8 cellular contexts compared by ENCODE assay signal in genomic region chr15:82951472-82952155, GRCh38. TPM values are rescaled to one million over a fixed set of nuclear protein-coding genes. Genes with fewer than 3 reads are reported as not detected.
DNase-seq lines count a peak whose midpoint lies in the region; ATAC-seq, FAIRE-seq and TF ChIP-seq lines count a peak whose summit lies in the region.

No MANE protein-coding gene starts in this region.

- H3K27ac ChIP-seq in GM12878 (ENCODE audit: control insufficient read depth, insufficient read depth) (no peak overlapping the region), mesenchymal stem cell (ENCODE audit: low read length, poor library complexity, severe bottlenecking) (no peak overlapping the region)

- TF ChIP-seq RAD21 in GM12878 (IDR thresholded peaks at IDR 0.05; ENCODE audit: insufficient read depth, low read depth, low read length), result no peak

- POLR2A ChIA-PET in GM12878 (lab: Charles Lee), result no interaction called here

- no peak overlapping the region for H4K91ac ChIP-seq in mesenchymal stem cell (ENCODE audit: low read length)

- no peak overlapping the region for H2AK5ac ChIP-seq in mesenchymal stem cell (ENCODE audit: low read length, severe bottlenecking)

- no peak overlapping the region for H2BK12ac ChIP-seq in mesenchymal stem cell (ENCODE audit: low read length in 2 of 2)

- DNase-seq in AG08395 (ENCODE audit: low spot score), result peak; percentile 57
- no peak for DNase-seq in HFFc6
- DNase-seq in GM12878 (ENCODE audit: low read depth, low spot score), result no peak
- DNase-seq in mesenchymal stem cell, result no peak
- DNase-seq in foreskin melanocyte, result no peak
- no peak for DNase-seq in central memory CD4-positive, alpha-beta T cell

- RAD21 ChIA-PET in GM12878 (lab: Charles Lee; ENCODE audit: unreplicated experiment), result no interaction called here

- H3K18ac ChIP-seq in mesenchymal stem cell (ENCODE audit: low read depth in 1 of 2, low read length in 2 of 2), result no peak overlapping the region

- no peak overlapping the region for H3K4ac ChIP-seq in mesenchymal stem cell (ENCODE audit: low read depth in 1 of 2, low read length in 2 of 2)

- no peak overlapping the region for H2BK15ac ChIP-seq in mesenchymal stem cell (ENCODE audit: low read depth, poor library complexity, severe bottlenecking)

- H3K9ac ChIP-seq in GM12878 (ENCODE audit: control insufficient read depth, insufficient read depth, low read length) (no peak overlapping the region), mesenchymal stem cell (ENCODE audit: low read length) (peak overlapping the region; percentile 46)

- no peak overlapping the region for H3K23ac ChIP-seq in mesenchymal stem cell (ENCODE audit: low read length in 2 of 2)

- in situ Hi-C loops in GM12878 (cut with MboI), result no loop called here

- TF ChIP-seq CTCF in HFFc6 (IDR thresholded peaks at IDR 0.05), result no peak
- TF ChIP-seq CTCF in GM12878 (IDR thresholded peaks at IDR 0.05 in 2 of 3, conservative IDR thresholded peaks at IDR 0.05 in 1 of 3; ENCODE audit: control insufficient read depth in 2 of 3, extremely low read depth in 1 of 3, insufficient read depth in 1 of 3, low read depth in 3 of 3, low read length in 3 of 3), result no peak

- WGBS in GM12878 (ENCODE audit: insufficient coverage, insufficient replicate concordance, low lambda C conversion rate, missing lambda C conversion rate), result 61% methylated on average over 13 of the region's 13 CpGs
- WGBS in mesenchymal stem cell, result 50% methylated on average over 8 of the region's 13 CpGs

- TF ChIP-seq POLR2A in GM12878 (IDR thresholded peaks at IDR 0.05; ENCODE audit: low read depth, low read length), result no peak

- H2BK120ac ChIP-seq in mesenchymal stem cell (ENCODE audit: low read depth, low read length), result no peak overlapping the region

- no peaks in the 10 kb centered on the region for H3K4me1 Mint-ChIP-seq in HFFc6 (ENCODE audit: low read depth)

- no peaks in the 10 kb centered on the region for H3K79me1 ChIP-seq in mesenchymal stem cell (replicated peaks; ENCODE audit: low read length, poor library complexity, severe bottlenecking)

- no peak overlapping the region for H3K14ac ChIP-seq in mesenchymal stem cell (ENCODE audit: low read length in 2 of 2)

- H4K20me1 ChIP-seq in GM12878 (ENCODE audit: control insufficient read depth, insufficient read depth), result peaks cover 6% of the 10 kb centered on the region; the same call in 1 of the 2 replicates

- SMC1A ChIA-PET in GM12878 (lab: Charles Lee; ENCODE audit: uncharacterized antibody, unreplicated experiment), result no interaction called here

- CTCF ChIA-PET in GM12878 (lab: Yijun Ruan, JAX), result no interaction called here

- BruUV-seq in GM12878 (replicated peaks; lab: Mats Ljungman, UMichigan), result no TSS peak

- H3K79me2 ChIP-seq in GM12878 (ENCODE audit: control insufficient read depth, insufficient read depth, low read length), result no peaks in the 10 kb centered on the region

- no peak for ATAC-seq in GM12878
- ATAC-seq in GM21528 (IDR thresholded peaks at IDR 0.05; ENCODE audit: low FRiP score, unreplicated experiment), result no peak
- ATAC-seq in HG03135 (IDR thresholded peaks at IDR 0.05; ENCODE audit: unreplicated experiment), result no peak

- H2BK5ac ChIP-seq in mesenchymal stem cell (ENCODE audit: low read depth, low read length, poor library complexity, severe bottlenecking), result no peak overlapping the region

- H3K4me2 ChIP-seq in GM12878 (ENCODE audit: control insufficient read depth, insufficient read depth), result peak overlapping the region; percentile 62; the same call in 1 of the 2 replicates
- peak overlapping the region; percentile 92 for H3K4me2 ChIP-seq in mesenchymal stem cell (ENCODE audit: low read length, poor library complexity, severe bottlenecking)

- TF ChIP-seq EP300 in GM12878 (IDR thresholded peaks at IDR 0.05; ENCODE audit: borderline replicate concordance in 1 of 2, control insufficient read depth in 1 of 2, low read depth in 2 of 2, low read length in 2 of 2), result no peak

- no peak overlapping the region for H3K27ac Mint-ChIP-seq in HFFc6

- H3K27me3 Mint-ChIP-seq in HFFc6 (ENCODE audit: insufficient read depth), result peaks cover 15% of the 10 kb centered on the region; the same call in 1 of the 2 replicates

- no peak overlapping the region for H2AFZ ChIP-seq in GM12878 (ENCODE audit: control insufficient read depth, low read depth, low read length)
- no peak overlapping the region for H2AFZ ChIP-seq in mesenchymal stem cell (ENCODE audit: low read depth, low read length)

- H3K4me3 ChIP-seq in GM12878 (0 out of 2 replicates have a peak overlapping the region, but pooled peaks have one; percentile 4), mesenchymal stem cell (ENCODE audit: insufficient read depth in 1 of 2, low read depth in 1 of 2, low read length in 2 of 2) (peak overlapping the region in 1 of 2 experiments; percentile 72)

- H3K4me3 Mint-ChIP-seq in HFFc6, result peak overlapping the region; percentile 47; the same call in 1 of the 2 replicates

- peaks cover 17% of the 10 kb centered on the region for H3K4me1 ChIP-seq in GM12878 (ENCODE audit: control insufficient read depth, insufficient read depth, low read length)
- peaks cover 10% of the 10 kb centered on the region for H3K4me1 ChIP-seq in mesenchymal stem cell (ENCODE audit: control insufficient read depth, insufficient read depth, low read depth, low read length)

- H3K36me3 ChIP-seq in GM12878 (ENCODE audit: control insufficient read depth in 2 of 2, insufficient read depth in 2 of 2, low read length in 1 of 2) (no peaks in the 10 kb centered on the region), mesenchymal stem cell (ENCODE audit: control insufficient read depth in 1 of 2, insufficient read depth in 2 of 2, low read depth in 1 of 2, low read length in 2 of 2) (no peaks in the 10 kb centered on the region)

- H3K9me3 ChIP-seq in GM12878 (replicated peaks; ENCODE audit: control insufficient read depth, insufficient read depth, low read length), result no peaks in the 10 kb centered on the region
- H3K9me3 ChIP-seq in mesenchymal stem cell (ENCODE audit: control insufficient read depth, low read length), result no peaks in the 10 kb centered on the region

- no peaks in the 10 kb centered on the region for H3K9me3 Mint-ChIP-seq in HFFc6

- no peaks in the 10 kb centered on the region for H3K36me3 Mint-ChIP-seq in HFFc6 (ENCODE audit: low read depth)

- H3K27me3 ChIP-seq in GM12878 (replicated peaks in 1 of 2; ENCODE audit: control insufficient read depth in 2 of 2, insufficient read depth in 2 of 2, low read length in 1 of 2) (peaks cover 4 to 28% of the 10 kb centered on the region in 2 experiments), mesenchymal stem cell (ENCODE audit: control insufficient read depth in 1 of 2, insufficient read depth in 1 of 2, low read length in 2 of 2) (peaks cover 33 to 39% of the 10 kb centered on the region in 2 experiments)

- intact Hi-C loops in GM12878 (cut with micrococcal nuclease; ENCODE audit: unreplicated experiment), result no loop called here

- no peak for FAIRE-seq in GM12878 (lab: Jason Lieb, UNC)

- H4K8ac ChIP-seq in mesenchymal stem cell (ENCODE audit: low read length), result no peak overlapping the region

RNA-seq across cellular contexts. Expression of gene HOMER2, which starts 0.9 kb away (rescaled TPM):
- total RNA-seq in HFFc6 (2021; fragmentation: NEBNext Ultra II Directional; extraction: Animal tissue kit (Norgen Biotek cat#: 25700)), result 1 to 10 TPM in 2 of 6 experiments, under 1 TPM in 4; 0.19 to 1.4 (median 0.86) TPM
- total RNA-seq in GM12878 (2013; cell fraction: nucleolus; rRNA removed), result 17.9 and 19.2 TPM in 2 replicates
- total RNA-seq in GM12878 (2014; rRNA removed), result 0.65 and 5.0 TPM in 2 replicates
- total RNA-seq in GM12878 (2014; rRNA removed; fragmentation: Illumina TruSeq; extraction: Trizol), result 1.2 and 1.9 TPM in 2 replicates
- 1.7 and 2.3 TPM in 2 replicates for total RNA-seq in GM12878 (2021)
- polyA plus RNA-seq in GM12878 (2011; ENCODE audit: low read depth), result 0.43 TPM
- 3.2 and 3.7 TPM in 2 replicates for polyA plus RNA-seq in GM12878 (2011; rRNA removed)
- polyA plus RNA-seq in GM12878 (2011; cell fraction: cytosol; rRNA removed), result 3.9 and 5.9 TPM in 2 replicates
- polyA plus RNA-seq in GM12878 (2011; cell fraction: nucleus; rRNA removed), result 6.4 and 7.2 TPM in 2 replicates
- polyA plus RNA-seq in GM12878 (2012), result 2.0 and 2.1 TPM in 2 replicates
- polyA plus RNA-seq in GM12878 (2014; fragmentation: Illumina TruSeq; extraction: Trizol), result 1.1 and 1.3 TPM in 2 replicates
- 1 to 10 TPM; 1.0 to 1.4 TPM for polyA plus RNA-seq in GM12878 (2014; fragmentation: Nextera tagmentation; extraction: Ambion mirVana)
- polyA plus RNA-seq in GM12878 (2014; rRNA removed), result 0.60 and 0.93 TPM in 2 replicates
- 1 to 10 TPM; 2.5 to 2.6 TPM for polyA plus RNA-seq in GM12878 (2016; fragmentation: Nextera tagmentation; extraction: Ambion mirVana)
- 17.3 and 19.6 TPM in 2 replicates for polyA minus RNA-seq in GM12878 (2011; rRNA and poly(A)+ RNA removed)
- 2.2 and 2.7 TPM in 2 replicates for polyA minus RNA-seq in GM12878 (2011; cell fraction: cytosol; rRNA and poly(A)+ RNA removed)
- 16.6 and 22.0 TPM in 2 replicates for polyA minus RNA-seq in GM12878 (2011; cell fraction: nucleus; rRNA and poly(A)+ RNA removed)
- 1.1 TPM for polyA plus RNA-seq in mesenchymal stem cell (2013, experiment 1 of 2)
- polyA plus RNA-seq in mesenchymal stem cell (2013, experiment 2 of 2), result 1.3 TPM

RNA-seq across cellular contexts. Expression of gene RAMAC, which starts 34.4 kb away (rescaled TPM):
- 10 to 100 TPM; 18.6 to 22.0 (median 20.3) TPM for total RNA-seq in HFFc6 (2021; fragmentation: NEBNext Ultra II Directional; extraction: Animal tissue kit (Norgen Biotek cat#: 25700))
- 6.5 and 7.2 TPM in 2 replicates for total RNA-seq in GM12878 (2013; cell fraction: nucleolus; rRNA removed)
- total RNA-seq in GM12878 (2014; rRNA removed) (32.3 and 34.9 TPM in 2 replicates), GM12878 (2014; rRNA removed; fragmentation: Illumina TruSeq; extraction: Trizol) (34.7 and 35.3 TPM in 2 replicates), GM12878 (2021) (22.4 and 22.9 TPM in 2 replicates)
- polyA plus RNA-seq in GM12878 (2011; ENCODE audit: low read depth), result 19.3 TPM
- polyA plus RNA-seq in GM12878 (2011; rRNA removed) (48.1 and 65.9 TPM in 2 replicates), GM12878 (2014; fragmentation: Illumina TruSeq; extraction: Trizol) (33.6 and 41.4 TPM in 2 replicates), GM12878 (2014; fragmentation: Nextera tagmentation; extraction: Ambion mirVana) (100 to 1,000 TPM in 1 of 2 experiments, 10 to 100 TPM in 1; 79.3 to 109 TPM), GM12878 (2014; rRNA removed) (32.0 and 34.4 TPM in 2 replicates), GM12878 (2016; fragmentation: Nextera tagmentation; extraction: Ambion mirVana) (10 to 100 TPM; 49.9 to 50.0 TPM)
- polyA plus RNA-seq in GM12878 (2011; cell fraction: cytosol; rRNA removed), result 21.5 and 28.3 TPM in 2 replicates
- 14.2 and 17.0 TPM in 2 replicates for polyA plus RNA-seq in GM12878 (2011; cell fraction: nucleus; rRNA removed)
- 24.4 and 25.5 TPM in 2 replicates for polyA plus RNA-seq in GM12878 (2012)
- 15.1 and 19.0 TPM in 2 replicates for polyA minus RNA-seq in GM12878 (2011; rRNA and poly(A)+ RNA removed)
- 5.7 and 8.8 TPM in 2 replicates for polyA minus RNA-seq in GM12878 (2011; cell fraction: cytosol; rRNA and poly(A)+ RNA removed)
- polyA minus RNA-seq in GM12878 (2011; cell fraction: nucleus; rRNA and poly(A)+ RNA removed), result 3.8 and 4.5 TPM in 2 replicates
- polyA plus RNA-seq in mesenchymal stem cell (2013, experiment 1 of 2), result 39.8 TPM
- polyA plus RNA-seq in mesenchymal stem cell (2013, experiment 2 of 2), result 41.2 TPM

RNA-seq across cellular contexts. Expression of gene C15orf40, which starts 59.8 kb away (rescaled TPM):
- total RNA-seq in HFFc6 (2021; fragmentation: NEBNext Ultra II Directional; extraction: Animal tissue kit (Norgen Biotek cat#: 25700)), result 10 to 100 TPM; 21.1 to 31.5 (median 26.3) TPM
- total RNA-seq in GM12878 (2013; cell fraction: nucleolus; rRNA removed), result 46.8 and 50.1 TPM in 2 replicates
- total RNA-seq in GM12878 (2014; rRNA removed), result 20.7 and 26.5 TPM in 2 replicates
- 23.4 and 26.3 TPM in 2 replicates for total RNA-seq in GM12878 (2014; rRNA removed; fragmentation: Illumina TruSeq; extraction: Trizol)
- total RNA-seq in GM12878 (2021), result 20.7 and 21.3 TPM in 2 replicates
- polyA plus RNA-seq in GM12878 (2011; ENCODE audit: low read depth), result 5.1 TPM
- polyA plus RNA-seq in GM12878 (2011; rRNA removed), result 24.1 and 32.5 TPM in 2 replicates
- 26.8 and 30.7 TPM in 2 replicates for polyA plus RNA-seq in GM12878 (2011; cell fraction: cytosol; rRNA removed)
- 13.0 and 14.0 TPM in 2 replicates for polyA plus RNA-seq in GM12878 (2011; cell fraction: nucleus; rRNA removed)
- 17.8 and 33.7 TPM in 2 replicates for polyA plus RNA-seq in GM12878 (2012)
- 9.8 and 25.8 TPM in 2 replicates for polyA plus RNA-seq in GM12878 (2014; fragmentation: Illumina TruSeq; extraction: Trizol)
- polyA plus RNA-seq in GM12878 (2014; fragmentation: Nextera tagmentation; extraction: Ambion mirVana), result 10 to 100 TPM; 59.9 to 70.0 TPM
- 31.2 and 44.0 TPM in 2 replicates for polyA plus RNA-seq in GM12878 (2014; rRNA removed)
- polyA plus RNA-seq in GM12878 (2016; fragmentation: Nextera tagmentation; extraction: Ambion mirVana), result 10 to 100 TPM; 59.1 to 64.3 TPM
- 14.3 and 16.5 TPM in 2 replicates for polyA minus RNA-seq in GM12878 (2011; rRNA and poly(A)+ RNA removed)
- 7.6 and 16.3 TPM in 2 replicates for polyA minus RNA-seq in GM12878 (2011; cell fraction: cytosol; rRNA and poly(A)+ RNA removed)
- 22.2 and 39.7 TPM in 2 replicates for polyA minus RNA-seq in GM12878 (2011; cell fraction: nucleus; rRNA and poly(A)+ RNA removed)
- 15.4 TPM for polyA plus RNA-seq in mesenchymal stem cell (2013, experiment 1 of 2)
- polyA plus RNA-seq in mesenchymal stem cell (2013, experiment 2 of 2), result 13.8 TPM
